ENCODE assay signal across 15 cellular contexts in the genomic region with DNA sequence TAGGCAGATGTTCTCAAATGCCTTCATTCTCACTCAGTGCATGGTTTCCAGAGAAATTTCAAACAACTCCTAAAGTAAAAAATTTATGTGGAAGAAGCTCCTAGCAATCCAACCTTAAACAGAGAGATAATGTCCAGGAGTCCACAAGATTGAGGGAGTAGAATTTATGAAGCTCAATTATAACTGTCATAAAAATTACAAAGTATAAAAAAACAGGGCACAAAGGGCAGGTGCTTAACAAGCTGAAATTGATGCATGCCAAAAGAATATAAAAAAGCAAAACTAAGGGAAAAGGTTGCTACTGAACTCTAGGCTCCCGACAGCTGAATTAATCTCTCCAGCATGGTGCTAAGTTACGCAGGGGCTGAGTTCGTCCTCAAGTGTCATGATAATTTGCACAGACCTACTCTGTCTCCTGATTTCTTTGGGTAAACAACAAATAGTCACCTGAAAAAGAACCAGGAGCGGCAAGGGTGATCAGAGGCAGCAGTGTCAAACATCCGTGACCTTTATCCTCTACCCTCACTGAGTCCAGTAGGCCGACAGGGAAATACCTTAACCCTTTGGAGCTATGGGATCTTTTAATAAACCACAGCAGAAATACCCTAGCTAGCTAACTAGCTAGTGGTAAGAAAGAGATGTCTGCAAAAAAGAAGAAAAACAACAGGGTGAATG. TPM values are rescaled to one million over a fixed set of nuclear protein-coding genes. Genes with fewer than 3 reads are reported as not detected.
DNase-seq lines count a peak whose midpoint lies in the region; ATAC-seq and TF ChIP-seq lines count a peak whose summit lies in the region.
"Had no signal": no experiment of that assay in that cellular context is flagged by ENCODE, and none has a peak within 500 bp of the region (broad histone marks: within the 10 kb centered on the region; RNA-seq: fewer than 3 reads in every experiment).

No MANE protein-coding gene starts in this region.

- intact Hi-C loops in Caco-2 (cut with micrococcal nuclease; ENCODE audit: unreplicated experiment) (no loop called here), left colon (cut with DNase I, micrococcal nuclease) (no loop called here), mucosa of descending colon (cut with DNase I, micrococcal nuclease) (no loop called here)

- DNase-seq in Caco-2 (peak; percentile 29 to 48), left colon (no peak), mucosa of descending colon (no peak), NCI-H2081 (lab: John Stamatoyannopoulos, UW) (no peak), G401 (ENCODE audit: low spot score) (no peak), ecto neural progenitor cell (ENCODE audit: low spot score) (no peak)
- no peak for DNase-seq in activated naive CD4-positive, alpha-beta T cell (lab: John Stamatoyannopoulos, UW)
- DNase-seq: AML-193; CD8-positive, alpha-beta memory T cell; DMS53; GOT3; H9; IMR-90 had no signal

- peak overlapping the region; percentile 13 for H3K27ac Mint-ChIP-seq in Caco-2 (ENCODE audit: unreplicated experiment)
- H3K27ac Mint-ChIP-seq: CD8-positive, alpha-beta memory T cell; H9 had no signal

- BruUV-seq in Caco-2 (replicated peaks; lab: Mats Ljungman, UMichigan), result no TSS peak

- H3K36me3 Mint-ChIP-seq in Caco-2 (ENCODE audit: insufficient read depth, unreplicated experiment), result no peaks in the 10 kb centered on the region
- H3K36me3 Mint-ChIP-seq: CD8-positive, alpha-beta memory T cell had no signal

- peak; percentile 22 for ATAC-seq in HG02870 (IDR thresholded peaks at IDR 0.05; ENCODE audit: unreplicated experiment)
- ATAC-seq in left colon, result peak; percentile 88
- peak; percentile 79 for ATAC-seq in mucosa of descending colon

- H3K9me3 Mint-ChIP-seq in Caco-2 (ENCODE audit: unreplicated experiment), result no peaks in the 10 kb centered on the region

- peaks cover 30% of the 10 kb centered on the region for H3K4me1 ChIP-seq in Caco-2
- H3K4me1 ChIP-seq in mucosa of descending colon (ENCODE audit: low read depth), result peaks cover 4% of the 10 kb centered on the region

- TF ChIP-seq CTCF in Caco-2 (IDR thresholded peaks at IDR 0.05; ENCODE audit: insufficient read depth in 1 of 2, low read depth in 1 of 2, low read length in 1 of 2, severe bottlenecking in 1 of 2, unreplicated experiment in 1 of 2) (no peak), mucosa of descending colon (IDR thresholded peaks at IDR 0.05) (no peak)

- H3K27me3 ChIP-seq in Caco-2 (replicated peaks; ENCODE audit: control insufficient read depth, insufficient read depth, low read length), result no peaks in the 10 kb centered on the region
- H3K27me3 ChIP-seq: BLaER1 had no signal

- H3K36me3 ChIP-seq in Caco-2 (ENCODE audit: control insufficient read depth, insufficient read depth, low read length) (no peaks in the 10 kb centered on the region; the same call in 1 of the 2 replicates), mucosa of descending colon (ENCODE audit: low read depth) (no peaks in the 10 kb centered on the region)
- H3K36me3 ChIP-seq: BLaER1 had no signal

- peaks cover 28% of the 10 kb centered on the region for H3K4me1 Mint-ChIP-seq in Caco-2 (ENCODE audit: low read depth, unreplicated experiment)
- H3K4me1 Mint-ChIP-seq: CD8-positive, alpha-beta memory T cell had no signal

- CTCF ChIA-PET in Caco-2 (lab: Charles Lee), result interaction anchor here (0.7 to 1.4 kb wide), 2 partner anchors 85 to 497 kb away, joined by 3 to 4 read pairs; no protein-coding TSS in a partner anchor

- no peak overlapping the region for H3K4me3 Mint-ChIP-seq in Caco-2 (ENCODE audit: unreplicated experiment)
- H3K4me3 Mint-ChIP-seq: CD8-positive, alpha-beta memory T cell; H9 had no signal

- no peak overlapping the region for H3K4me3 ChIP-seq in Caco-2 (ENCODE audit: low read depth, low read length)
- no peak overlapping the region for H3K4me3 ChIP-seq in mucosa of descending colon
- H3K4me3 ChIP-seq: BLaER1 had no signal

- POLR2A ChIA-PET in Caco-2 (lab: Charles Lee), result no interaction called here

- H3K27me3 Mint-ChIP-seq in Caco-2 (ENCODE audit: insufficient read depth, unreplicated experiment), result no peaks in the 10 kb centered on the region
- H3K27me3 Mint-ChIP-seq: CD8-positive, alpha-beta memory T cell had no signal

- in situ Hi-C loops in G401 (cut with HindIII; ENCODE audit: low sequenced_read_pairs), result no loop called here

- no peaks in the 10 kb centered on the region for H3K9me3 ChIP-seq in Caco-2
- no peaks in the 10 kb centered on the region for H3K9me3 ChIP-seq in mucosa of descending colon
- H3K9me3 ChIP-seq: BLaER1 had no signal

RNA-seq across cellular contexts. Expression of gene RELL1, which starts 47.2 kb away (rescaled TPM):
- 45.3 and 48.5 TPM in 2 replicates for total RNA-seq in Caco-2 (2022)
- total RNA-seq in left colon, result 10 to 100 TPM; 53.7 to 75.0 TPM
- total RNA-seq in mucosa of descending colon, result 10 to 100 TPM; 50.5 to 75.2 (median 68.8) TPM
- 14.3 and 34.0 TPM in 2 replicates for total RNA-seq in G401 (2014; rRNA removed; shearing (Covaris generic))

Comparison
In these comparisons a context has a peak if more than half of its experiments do, and no peak if none do; other contexts are left out.
1. DNase-seq: peak in Caco-2 (2 of 2); none in left colon (0 of 2), mucosa of descending colon (0 of 3), NCI-H2081 (0 of 2), G401 (single experiment), activated naive CD4-positive, alpha-beta T cell (0 of 4) and ecto neural progenitor cell (single experiment).
2. ATAC-seq: peak in every context shown above with its lines; median percentile 88 in left colon; 79 in mucosa of descending colon; 22 in HG02870.